ENCODE assay signal across 27 cellular contexts in genomic region chr1:57922130-57922529, GRCh38.
"Had no signal": no experiment of that assay in that cellular context is flagged by ENCODE, and none has a peak within 500 bp of the region (broad histone marks: within the 10 kb centered on the region; RNA-seq: fewer than 3 reads in every experiment).

No MANE protein-coding gene starts in this region.

- H3K27ac ChIP-seq: coronary artery, dorsolateral prefrontal cortex, epithelial cell of prostate, esophagus squamous epithelium, gastrocnemius medialis, heart right ventricle, left lung, lower lobe of right lung had no signal

- DNase-seq: dermis blood vessel endothelial cell; dorsolateral prefrontal cortex; effector CD4-positive, alpha-beta T cell; effector memory CD4-positive, alpha-beta T cell; erythroblast; esophagus squamous epithelium; foreskin fibroblast; foreskin melanocyte; gastrocnemius medialis; glutamatergic neuron; head of caudate nucleus; heart right ventricle; hippocampal formation; left cardiac atrium; left lung; left ventricle myocardium superior; lower lobe of right lung; mesenchymal stem cell; mucosa of descending colon; naive B cell had no signal

- H3K27ac Mint-ChIP-seq: mesothelial cell of epicardium had no signal

- H3K36me3 ChIP-seq: esophagus squamous epithelium, gastrocnemius medialis, heart right ventricle, left lung, lower lobe of right lung had no signal

- FAIRE-seq: colon, islet of Langerhans, keratinocyte had no signal

- H3K9me3 ChIP-seq: esophagus squamous epithelium, gastrocnemius medialis, heart right ventricle, lower lobe of right lung, mucosa of descending colon had no signal

- H3K36me3 Mint-ChIP-seq: mesothelial cell of epicardium, naive B cell had no signal

- ATAC-seq: esophagus mucosa, gastrocnemius medialis, heart right ventricle, left cardiac atrium, left lung, left ventricle myocardium superior, lower lobe of right lung, mucosa of descending colon had no signal

- H3K27me3 ChIP-seq: dorsolateral prefrontal cortex, esophagus squamous epithelium, gastrocnemius medialis, heart right ventricle, left lung had no signal

- H3K4me3 Mint-ChIP-seq: mesothelial cell of epicardium, naive B cell had no signal

- H3K4me1 Mint-ChIP-seq: naive B cell had no signal

- H3K4me3 ChIP-seq: coronary artery, dorsolateral prefrontal cortex, esophagus squamous epithelium, gastrocnemius medialis, heart right ventricle, left lung, lower lobe of right lung, mucosa of descending colon had no signal

- H3K4me1 ChIP-seq: esophagus squamous epithelium, gastrocnemius medialis, heart right ventricle, left lung, lower lobe of right lung had no signal
